4 cellular contexts compared by ENCODE assay signal in genomic region chr12:82184844-82185243, GRCh38.
TF ChIP-seq lines count a peak whose summit lies in the region.

No MANE protein-coding gene starts in this region.

TF ChIP-seq in SK-N-SH, 30 proteins besides CTCF, POLR2A, EP300 and RAD21:
- TF ChIP-seq TAF1 (IDR thresholded peaks at IDR 0.05; ENCODE audit: borderline replicate concordance, low read depth, low read length) (no peak), RFX5 (IDR thresholded peaks at IDR 0.05; ENCODE audit: low read length) (no peak), EZH2phosphoT487 (IDR thresholded peaks at IDR 0.05; ENCODE audit: borderline replicate concordance, low read depth) (no peak), IRF3 (IDR thresholded peaks at IDR 0.05; ENCODE audit: low read depth, low read length) (no peak), NRF1 (IDR thresholded peaks at IDR 0.05; ENCODE audit: low read depth, low read length) (no peak), NFIC (IDR thresholded peaks at IDR 0.05; ENCODE audit: borderline replicate concordance) (no peak)

TF ChIP-seq in SK-N-SH treated with all-trans-retinoic acid at 6 μM for 48 hours, 23 proteins besides CTCF, POLR2A, EP300 and RAD21:
- no peak for TF ChIP-seq POU6F1 (CRISPR knock-in tag; IDR thresholded peaks at IDR 0.05; ENCODE audit: borderline replicate concordance, low read depth)
- TF ChIP-seq GLIS3 (CRISPR knock-in tag; IDR thresholded peaks at IDR 0.05) = no peak
- TF ChIP-seq ZNF8 (CRISPR knock-in tag; IDR thresholded peaks at IDR 0.05) = no peak
- no peak for TF ChIP-seq BACH2 (CRISPR knock-in tag; IDR thresholded peaks at IDR 0.05; ENCODE audit: borderline replicate concordance)
- TF ChIP-seq ISL1 (CRISPR knock-in tag; IDR thresholded peaks at IDR 0.05) = no peak
- TF ChIP-seq SNAI2 (CRISPR knock-in tag; IDR thresholded peaks at IDR 0.05) = no peak
- no peak for TF ChIP-seq TOX (CRISPR knock-in tag; IDR thresholded peaks at IDR 0.05; ENCODE audit: borderline replicate concordance)
- no peak for TF ChIP-seq OSR1 (CRISPR knock-in tag; IDR thresholded peaks at IDR 0.05)
- no peak for TF ChIP-seq CSDC2 (CRISPR knock-in tag; IDR thresholded peaks at IDR 0.05)
- no peak for TF ChIP-seq ZNF70 (CRISPR knock-in tag; IDR thresholded peaks at IDR 0.05)
- TF ChIP-seq, protein P1, sequence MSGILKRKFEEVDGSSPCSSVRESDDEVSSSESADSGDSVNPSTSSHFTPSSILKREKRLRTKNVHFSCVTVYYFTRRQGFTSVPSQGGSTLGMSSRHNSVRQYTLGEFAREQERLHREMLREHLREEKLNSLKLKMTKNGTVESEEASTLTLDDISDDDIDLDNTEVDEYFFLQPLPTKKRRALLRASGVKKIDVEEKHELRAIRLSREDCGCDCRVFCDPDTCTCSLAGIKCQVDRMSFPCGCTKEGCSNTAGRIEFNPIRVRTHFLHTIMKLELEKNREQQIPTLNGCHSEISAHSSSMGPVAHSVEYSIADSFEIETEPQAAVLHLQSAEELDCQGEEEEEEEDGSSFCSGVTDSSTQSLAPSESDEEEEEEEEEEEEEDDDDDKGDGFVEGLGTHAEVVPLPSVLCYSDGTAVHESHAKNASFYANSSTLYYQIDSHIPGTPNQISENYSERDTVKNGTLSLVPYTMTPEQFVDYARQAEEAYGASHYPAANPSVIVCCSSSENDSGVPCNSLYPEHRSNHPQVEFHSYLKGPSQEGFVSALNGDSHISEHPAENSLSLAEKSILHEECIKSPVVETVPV (CRISPR knock-in tag; IDR thresholded peaks at IDR 0.05) = no peak
- TF ChIP-seq TCF4 (CRISPR knock-in tag; IDR thresholded peaks at IDR 0.05; ENCODE audit: borderline replicate concordance) = no peak
- TF ChIP-seq ARNTL (CRISPR knock-in tag; IDR thresholded peaks at IDR 0.05; ENCODE audit: borderline replicate concordance, low read depth) = no peak
- TF ChIP-seq ZFP30 (CRISPR knock-in tag; IDR thresholded peaks at IDR 0.05) = no peak
- TF ChIP-seq ZFP3 (CRISPR knock-in tag; IDR thresholded peaks at IDR 0.05) = no peak

TF ChIP-seq in IMR-90, 13 proteins besides CTCF, POLR2A, EP300 and RAD21:
- TF ChIP-seq RFX5 (IDR thresholded peaks at IDR 0.05; ENCODE audit: low read depth, low read length) (no peak), CEBPB (IDR thresholded peaks at IDR 0.05; ENCODE audit: low read depth, low read length) (peak; percentile 70)

TF ChIP-seq in H1, 55 proteins besides CTCF, POLR2A, EP300 and RAD21:
- TF ChIP-seq EGR1 (IDR thresholded peaks at IDR 0.05; ENCODE audit: borderline replicate concordance, low read depth, low read length) = no peak
- TF ChIP-seq CEBPB (IDR thresholded peaks at IDR 0.05; ENCODE audit: low read depth, low read length) = peak; percentile 21; the same call in 1 of the 2 replicates
- TF ChIP-seq TAF1 (IDR thresholded peaks at IDR 0.05; ENCODE audit: low read depth, low read length) = no peak
TF ChIP-seq in H1: peak in this region for 1.
